ENCODE assay signal across 26 cellular contexts in the genomic region with DNA sequence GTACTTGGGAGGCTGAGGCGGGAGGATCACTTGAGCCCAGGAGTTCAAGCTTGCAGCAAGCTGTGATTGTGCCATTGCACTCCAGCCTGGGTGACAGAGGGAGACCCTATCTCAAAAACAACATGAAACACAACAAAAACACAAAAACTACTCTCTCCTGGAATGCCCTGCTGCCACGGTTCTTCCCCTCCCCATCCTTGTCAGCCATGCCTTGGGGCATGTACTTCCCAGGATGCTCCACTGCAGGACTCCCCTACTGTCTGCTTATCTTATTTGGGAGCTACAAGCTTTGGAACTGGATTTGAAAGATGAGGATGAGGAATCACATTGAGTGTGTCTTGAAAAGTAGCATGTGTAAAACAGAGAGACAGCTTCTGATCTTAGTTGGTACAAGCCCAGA. TPM values are rescaled to one million over a fixed set of nuclear protein-coding genes. Genes with fewer than 3 reads are reported as not detected.
DNase-seq lines count a peak whose midpoint lies in the region; ATAC-seq and TF ChIP-seq lines count a peak whose summit lies in the region.
"Had no signal": no experiment of that assay in that cellular context is flagged by ENCODE, and none has a peak within 500 bp of the region (broad histone marks: within the 10 kb centered on the region; RNA-seq: fewer than 3 reads in every experiment).

No MANE protein-coding gene starts in this region.

- no peaks in the 10 kb centered on the region for H3K9me3 ChIP-seq in thoracic aorta
- H3K9me3 ChIP-seq: BLaER1 treated with 17β-estradiol and CSF1 and Interleukin-3, amounts not matched to agents 10 nM and 100 nM had no signal

- H3K36me3 Mint-ChIP-seq in WTC11 (no peaks in the 10 kb centered on the region), memory B cell (peaks cover 5% of the 10 kb centered on the region)

- H3K9me3 Mint-ChIP-seq in WTC11 = no peaks in the 10 kb centered on the region
- no peaks in the 10 kb centered on the region for H3K9me3 Mint-ChIP-seq in memory B cell

- H3K4me3 ChIP-seq in HL-60 (replicated peaks; ENCODE audit: insufficient read depth, low read length) (no peak overlapping the region), thoracic aorta (no peak overlapping the region)
- H3K4me3 ChIP-seq: BLaER1 treated with 17β-estradiol and CSF1 and Interleukin-3, amounts not matched to agents 10 nM and 100 nM; lung; skin epidermis had no signal

- POLR2A ChIA-PET in WTC11 (lab: Charles Lee) = no interaction called here

- no peaks in the 10 kb centered on the region for H3K4me1 Mint-ChIP-seq in WTC11
- H3K4me1 Mint-ChIP-seq in memory B cell = peaks cover 28% of the 10 kb centered on the region

- CTCF ChIA-PET in WTC11 (lab: Charles Lee) = no interaction called here

- H3K27me3 ChIP-seq in HL-60 (ENCODE audit: insufficient read depth, poor library complexity, severe bottlenecking) (no peaks in the 10 kb centered on the region), thoracic aorta (replicated peaks; ENCODE audit: insufficient read depth) (no peaks in the 10 kb centered on the region)
- H3K27me3 ChIP-seq: BLaER1 treated with 17β-estradiol and CSF1 and Interleukin-3, amounts not matched to agents 10 nM and 100 nM had no signal

- DNase-seq in HL-60 (ENCODE audit: low read depth in 1 of 2, low spot score in 1 of 2) (no peak), WTC11 (ENCODE audit: low spot score) (no peak), memory B cell (ENCODE audit: low spot score in 2 of 2) (no peak), thoracic aorta (ENCODE audit: low spot score) (no peak), NOMO-1 (lab: John Stamatoyannopoulos, UW; ENCODE audit: unreplicated experiment in 2 of 2) (no peak), NCI-H510A (lab: John Stamatoyannopoulos, UW) (no peak), NOMO-1 treated with DMSO at 0.1 percent for 48 hours (lab: John Stamatoyannopoulos, UW; ENCODE audit: unreplicated experiment) (no peak)
- DNase-seq: ACHN; activated CD8-positive, alpha-beta memory T cell treated with anti-CD3 and anti-CD28 coated beads for 24 hours; activated gamma-delta T cell; activated T-cell treated with anti-CD3 and anti-CD28 coated beads, Interleukin-2, amount 50 U/mL, for 1 hour; COR-L47; DMS79; effector CD8-positive, alpha-beta T cell; H7; islet precursor cell; NCI-H1417 treated with DMSO at 0.1 percent for 48 hours; NCI-H524; occipital lobe; SIG-M5; T-helper 1 cell had no signal

- ATAC-seq in WTC11 (peak; percentile 28; the same call in 1 of the 2 replicates), memory B cell (ENCODE audit: low read depth) (no peak), thoracic aorta (ENCODE audit: insufficient number of reproducible peaks, low FRiP score, low read depth) (no peak), GM21447 (IDR thresholded peaks at IDR 0.05; ENCODE audit: unreplicated experiment) (no peak)
- ATAC-seq: Panc1 had no signal

- H3K27me3 Mint-ChIP-seq in WTC11 (ENCODE audit: low read depth) (no peaks in the 10 kb centered on the region), memory B cell (no peaks in the 10 kb centered on the region)

- TF ChIP-seq CTCF in HL-60 (IDR thresholded peaks at IDR 0.05; ENCODE audit: insufficient read depth, low read length) = no peak
- TF ChIP-seq CTCF in WTC11 (IDR thresholded peaks at IDR 0.05) = no peak
- TF ChIP-seq CTCF in thoracic aorta (IDR thresholded peaks at IDR 0.05) = no peak

- H3K27ac Mint-ChIP-seq in WTC11 (no peak overlapping the region), memory B cell (peak overlapping the region; percentile 35)

- H3K4me1 ChIP-seq in thoracic aorta (ENCODE audit: control insufficient read depth in 1 of 2, low read depth in 2 of 2) = peaks cover 10 to 30% of the 10 kb centered on the region in 2 donors

- no peak overlapping the region for H3K4me3 Mint-ChIP-seq in WTC11
- H3K4me3 Mint-ChIP-seq in memory B cell = peak overlapping the region; percentile 41

- H3K36me3 ChIP-seq in thoracic aorta = no peaks in the 10 kb centered on the region

- H3K27ac ChIP-seq in HL-60 (replicated peaks) = peak overlapping the region; percentile 40
- peak overlapping the region; percentile 76 to 89 for H3K27ac ChIP-seq in thoracic aorta

TF ChIP-seq in WTC11, 78 proteins besides CTCF, POLR2A, EP300 and RAD21:
- TF ChIP-seq, protein P1, sequence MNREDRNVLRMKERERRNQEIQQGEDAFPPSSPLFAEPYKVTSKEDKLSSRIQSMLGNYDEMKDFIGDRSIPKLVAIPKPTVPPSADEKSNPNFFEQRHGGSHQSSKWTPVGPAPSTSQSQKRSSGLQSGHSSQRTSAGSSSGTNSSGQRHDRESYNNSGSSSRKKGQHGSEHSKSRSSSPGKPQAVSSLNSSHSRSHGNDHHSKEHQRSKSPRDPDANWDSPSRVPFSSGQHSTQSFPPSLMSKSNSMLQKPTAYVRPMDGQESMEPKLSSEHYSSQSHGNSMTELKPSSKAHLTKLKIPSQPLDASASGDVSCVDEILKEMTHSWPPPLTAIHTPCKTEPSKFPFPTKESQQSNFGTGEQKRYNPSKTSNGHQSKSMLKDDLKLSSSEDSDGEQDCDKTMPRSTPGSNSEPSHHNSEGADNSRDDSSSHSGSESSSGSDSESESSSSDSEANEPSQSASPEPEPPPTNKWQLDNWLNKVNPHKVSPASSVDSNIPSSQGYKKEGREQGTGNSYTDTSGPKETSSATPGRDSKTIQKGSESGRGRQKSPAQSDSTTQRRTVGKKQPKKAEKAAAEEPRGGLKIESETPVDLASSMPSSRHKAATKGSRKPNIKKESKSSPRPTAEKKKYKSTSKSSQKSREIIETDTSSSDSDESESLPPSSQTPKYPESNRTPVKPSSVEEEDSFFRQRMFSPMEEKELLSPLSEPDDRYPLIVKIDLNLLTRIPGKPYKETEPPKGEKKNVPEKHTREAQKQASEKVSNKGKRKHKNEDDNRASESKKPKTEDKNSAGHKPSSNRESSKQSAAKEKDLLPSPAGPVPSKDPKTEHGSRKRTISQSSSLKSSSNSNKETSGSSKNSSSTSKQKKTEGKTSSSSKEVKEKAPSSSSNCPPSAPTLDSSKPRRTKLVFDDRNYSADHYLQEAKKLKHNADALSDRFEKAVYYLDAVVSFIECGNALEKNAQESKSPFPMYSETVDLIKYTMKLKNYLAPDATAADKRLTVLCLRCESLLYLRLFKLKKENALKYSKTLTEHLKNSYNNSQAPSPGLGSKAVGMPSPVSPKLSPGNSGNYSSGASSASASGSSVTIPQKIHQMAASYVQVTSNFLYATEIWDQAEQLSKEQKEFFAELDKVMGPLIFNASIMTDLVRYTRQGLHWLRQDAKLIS (CRISPR knock-in tag; IDR thresholded peaks at IDR 0.05; ENCODE audit: borderline replicate concordance) = no peak
- TF ChIP-seq, protein P2, sequence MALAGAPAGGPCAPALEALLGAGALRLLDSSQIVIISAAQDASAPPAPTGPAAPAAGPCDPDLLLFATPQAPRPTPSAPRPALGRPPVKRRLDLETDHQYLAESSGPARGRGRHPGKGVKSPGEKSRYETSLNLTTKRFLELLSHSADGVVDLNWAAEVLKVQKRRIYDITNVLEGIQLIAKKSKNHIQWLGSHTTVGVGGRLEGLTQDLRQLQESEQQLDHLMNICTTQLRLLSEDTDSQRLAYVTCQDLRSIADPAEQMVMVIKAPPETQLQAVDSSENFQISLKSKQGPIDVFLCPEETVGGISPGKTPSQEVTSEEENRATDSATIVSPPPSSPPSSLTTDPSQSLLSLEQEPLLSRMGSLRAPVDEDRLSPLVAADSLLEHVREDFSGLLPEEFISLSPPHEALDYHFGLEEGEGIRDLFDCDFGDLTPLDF (CRISPR knock-in tag; IDR thresholded peaks at IDR 0.05) = no peak

RNA-seq across cellular contexts. Expression of gene KIAA1958, which starts 40.1 kb away (rescaled TPM):
- total RNA-seq in WTC11 (2021) (41.0 to 43.6 TPM (median 42.7 TPM) in 3 replicates), thoracic aorta (1 to 10 TPM; 5.8 to 6.0 TPM)
